Comparison of ENCODE assay signal across 16 cellular contexts in the genomic region with DNA sequence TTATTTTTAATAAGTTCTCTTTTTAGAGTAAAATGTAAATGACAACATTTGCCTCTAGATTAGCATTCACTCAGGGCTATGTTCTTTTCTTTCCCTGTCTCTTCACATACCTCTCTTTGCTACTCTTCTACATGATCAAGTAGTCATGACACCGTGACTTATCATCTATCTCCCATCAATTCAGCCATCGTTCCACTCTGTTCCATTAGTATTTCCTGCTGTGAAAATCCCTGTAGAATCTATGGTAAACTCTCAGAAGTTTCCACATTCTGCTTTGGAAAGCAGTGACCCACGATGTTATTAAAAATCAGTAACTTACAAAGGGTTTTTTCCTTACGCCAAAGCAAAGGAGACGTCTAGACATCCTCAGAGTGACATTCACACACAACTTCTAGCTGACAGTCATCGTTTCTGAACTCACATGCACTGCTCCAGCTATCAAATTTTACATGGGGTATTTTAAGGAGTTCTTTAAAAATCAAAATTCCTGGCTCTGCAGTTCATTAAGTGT.
A peak's percentile ranks its signal among the peaks of the same experiment; 100 is the strongest.
DNase-seq lines count a peak whose midpoint lies in the region; ATAC-seq, FAIRE-seq and TF ChIP-seq lines count a peak whose summit lies in the region.
"Had no signal": no experiment of that assay in that cellular context is flagged by ENCODE, and none has a peak within 500 bp of the region (broad histone marks: within the 10 kb centered on the region; RNA-seq: fewer than 3 reads in every experiment).

No MANE protein-coding gene starts in this region.

- H4K20me1 ChIP-seq in astrocyte (ENCODE audit: insufficient read depth, low read length) = no peaks in the 10 kb centered on the region

- H3K9me3 ChIP-seq in HEK293 (ENCODE audit: control insufficient read depth, insufficient read depth, low read depth, low read length) = no peaks in the 10 kb centered on the region
- no peaks in the 10 kb centered on the region for H3K9me3 ChIP-seq in astrocyte (ENCODE audit: insufficient read depth, low read depth, low read length)
- no peaks in the 10 kb centered on the region for H3K9me3 ChIP-seq in skeletal muscle tissue (ENCODE audit: control insufficient read depth in 3 of 3, low read length in 3 of 3)
- H3K9me3 ChIP-seq: thyroid gland had no signal

- peak overlapping the region; percentile 36 for H3K4me2 ChIP-seq in astrocyte (ENCODE audit: low read length)

- DNase-seq in astrocyte (ENCODE audit: low read depth) (no peak), mesothelial cell of epicardium (ENCODE audit: low spot score in 2 of 2, unreplicated experiment in 2 of 2) (no peak), DMS153 treated with DMSO at 0.1 percent for 48 hours (lab: John Stamatoyannopoulos, UW; ENCODE audit: unreplicated experiment) (no peak), cerebellar nuclear complex (lab: John Stamatoyannopoulos, UW) (no peak)
- DNase-seq: activated CD4-positive, alpha-beta T cell treated with anti-CD3 and anti-CD28 coated beads, Interleukin-2, amount 50 U/mL, for 4 hours; activated naive CD4-positive, alpha-beta T cell treated with Interleukin-2 at 50 U/mL for 16 hours; CD4-positive, alpha-beta T cell; foreskin melanocyte; NCI-H1694; NCI-H345; thyroid gland had no signal

- POLR2A ChIA-PET in HEK293 (lab: Yijun Ruan, JAX) = no interaction called here

- H3K4me3 Mint-ChIP-seq in astrocyte (ENCODE audit: unreplicated experiment) = no peak overlapping the region
- no peak overlapping the region for H3K4me3 Mint-ChIP-seq in mesothelial cell of epicardium
- H3K4me3 Mint-ChIP-seq: CD4-positive, alpha-beta T cell; dendritic cell treated with granulocyte-macrophage colony-stimulating factor and Interleukin-4, amounts not matched to agents 40 ng/mL and 50 ng/mL, for 4 days had no signal

- H3K4me1 ChIP-seq in HEK293 (ENCODE audit: control insufficient read depth, insufficient read depth, low read length) (peaks cover 61% of the 10 kb centered on the region), astrocyte (ENCODE audit: insufficient read depth, low read length) (peaks cover 32% of the 10 kb centered on the region), skeletal muscle tissue (ENCODE audit: control insufficient read depth in 3 of 3, insufficient read depth in 3 of 3, low read length in 3 of 3) (peaks cover 20 to 30% (median 22%) of the 10 kb centered on the region in 3 donors)

- peak overlapping the region; percentile 55 for H3K27ac ChIP-seq in HEK293 (ENCODE audit: extremely low read depth, low read depth, low read length)
- peak overlapping the region; percentile 71 for H3K27ac ChIP-seq in astrocyte (ENCODE audit: low read depth, low read length)
- H3K27ac ChIP-seq in skeletal muscle tissue (ENCODE audit: low read depth, low read length) = peak overlapping the region; percentile 5
- H3K27ac ChIP-seq: thyroid gland had no signal

- H3K36me3 Mint-ChIP-seq in astrocyte (ENCODE audit: low read depth, unreplicated experiment) (peaks cover 22% of the 10 kb centered on the region), mesothelial cell of epicardium (peaks cover 34% of the 10 kb centered on the region)

- ATAC-seq in HG03039 (IDR thresholded peaks at IDR 0.05; ENCODE audit: unreplicated experiment) (no peak), GM18867 (IDR thresholded peaks at IDR 0.05; ENCODE audit: unreplicated experiment) (no peak)

- CTCF ChIA-PET in HEK293 (lab: Yijun Ruan, JAX) = interaction anchor here (0.6 to 1.4 kb wide), 4 partner anchors 9 to 566 kb away, joined by 3 to 4 read pairs (median 3); no protein-coding TSS in a partner anchor

- FAIRE-seq in astrocyte (lab: Jason Lieb, UNC) = peak; percentile 41

- no peaks in the 10 kb centered on the region for H3K36me3 ChIP-seq in HEK293 (ENCODE audit: control insufficient read depth in 2 of 2, insufficient read depth in 1 of 2, low read length in 2 of 2)
- H3K36me3 ChIP-seq in astrocyte (ENCODE audit: insufficient read depth, low read length) = peaks cover 4% of the 10 kb centered on the region
- peaks cover 0 to under 1% (median 0%) of the 10 kb centered on the region in 3 donors for H3K36me3 ChIP-seq in skeletal muscle tissue (ENCODE audit: control insufficient read depth in 3 of 3, insufficient read depth in 3 of 3, low read length in 3 of 3)
- H3K36me3 ChIP-seq: thyroid gland had no signal

- H3K79me2 ChIP-seq in astrocyte (ENCODE audit: insufficient read depth, low read length) = no peaks in the 10 kb centered on the region

- TF ChIP-seq CTCF in HEK293 (tag by site-specific recombination; IDR thresholded peaks at IDR 0.05) = no peak
- no peak for TF ChIP-seq CTCF in astrocyte (IDR thresholded peaks at IDR 0.05; ENCODE audit: insufficient read depth, low read depth, low read length)
- no peak for TF ChIP-seq CTCF in mesothelial cell of epicardium (IDR thresholded peaks at IDR 0.05; ENCODE audit: unreplicated experiment)

- H3K27me3 ChIP-seq in astrocyte (ENCODE audit: insufficient read depth, low read length) = no peaks in the 10 kb centered on the region
- no peaks in the 10 kb centered on the region for H3K27me3 ChIP-seq in skeletal muscle tissue (ENCODE audit: control insufficient read depth in 3 of 3, insufficient read depth in 3 of 3, low read length in 3 of 3)
- H3K27me3 ChIP-seq: thyroid gland had no signal

- H3K27ac Mint-ChIP-seq in astrocyte (ENCODE audit: unreplicated experiment) (peak overlapping the region; percentile 8), mesothelial cell of epicardium (peak overlapping the region; percentile 70)
- H3K27ac Mint-ChIP-seq: CD4-positive, alpha-beta T cell; dendritic cell treated with granulocyte-macrophage colony-stimulating factor and Interleukin-4, amounts not matched to agents 40 ng/mL and 50 ng/mL, for 4 days had no signal

- no peak overlapping the region for H3K4me3 ChIP-seq in HEK293 (ENCODE audit: low read depth, low read length)
- H3K4me3 ChIP-seq in astrocyte (ENCODE audit: insufficient read depth, low read depth, low read length) = no peak overlapping the region
- no peak overlapping the region for H3K4me3 ChIP-seq in skeletal muscle tissue (ENCODE audit: low read length in 3 of 3)
- H3K4me3 ChIP-seq: thyroid gland had no signal

- peak overlapping the region; percentile 26 for H3K9ac ChIP-seq in astrocyte (ENCODE audit: low read length)
- H3K9ac ChIP-seq in skeletal muscle tissue (ENCODE audit: low read depth in 1 of 3, low read length in 3 of 3) = no peak overlapping the region

- H3K27me3 Mint-ChIP-seq in astrocyte (ENCODE audit: low read depth, unreplicated experiment) (no peaks in the 10 kb centered on the region), mesothelial cell of epicardium (ENCODE audit: low read depth) (no peaks in the 10 kb centered on the region)
- H3K27me3 Mint-ChIP-seq: CD4-positive, alpha-beta T cell; dendritic cell treated with granulocyte-macrophage colony-stimulating factor and Interleukin-4, amounts not matched to agents 40 ng/mL and 50 ng/mL, for 4 days had no signal

- H2AFZ ChIP-seq in astrocyte (ENCODE audit: low read depth, low read length) = no peak overlapping the region

- peaks cover 23% of the 10 kb centered on the region for H3K4me1 Mint-ChIP-seq in astrocyte (ENCODE audit: low read depth, unreplicated experiment)
- H3K4me1 Mint-ChIP-seq in mesothelial cell of epicardium = peaks cover 64% of the 10 kb centered on the region

- H3K9me3 Mint-ChIP-seq in astrocyte (ENCODE audit: unreplicated experiment) (no peaks in the 10 kb centered on the region), mesothelial cell of epicardium (peaks cover 3% of the 10 kb centered on the region)
- H3K9me3 Mint-ChIP-seq: dendritic cell treated with granulocyte-macrophage colony-stimulating factor and Interleukin-4, amounts not matched to agents 40 ng/mL and 50 ng/mL, for 4 days had no signal

TF ChIP-seq in HEK293, 187 proteins besides CTCF, POLR2A, EP300 and RAD21 (continues in another document):
- TF ChIP-seq ZXDB (tag by site-specific recombination; IDR thresholded peaks at IDR 0.05) (no peak), PRDM6 (tag by site-specific recombination; IDR thresholded peaks at IDR 0.05) (peak; percentile 28; the same call in 1 of the 2 replicates), HOXD13 (CRISPR knock-in tag; IDR thresholded peaks at IDR 0.05; ENCODE audit: borderline replicate concordance) (no peak), ZBTB17 (tag by site-specific recombination; IDR thresholded peaks at IDR 0.05) (0 out of 2 replicates have a peak, but pooled peaks have one; percentile 25), AEBP2 (tag by site-specific recombination; IDR thresholded peaks at IDR 0.05; ENCODE audit: borderline replicate concordance) (no peak), ZNF302 (tag by site-specific recombination; IDR thresholded peaks at IDR 0.05; ENCODE audit: low read depth) (no peak), OSR2 (tag by site-specific recombination; IDR thresholded peaks at IDR 0.05) (peak; percentile 68)
- TF ChIP-seq, protein P1, sequence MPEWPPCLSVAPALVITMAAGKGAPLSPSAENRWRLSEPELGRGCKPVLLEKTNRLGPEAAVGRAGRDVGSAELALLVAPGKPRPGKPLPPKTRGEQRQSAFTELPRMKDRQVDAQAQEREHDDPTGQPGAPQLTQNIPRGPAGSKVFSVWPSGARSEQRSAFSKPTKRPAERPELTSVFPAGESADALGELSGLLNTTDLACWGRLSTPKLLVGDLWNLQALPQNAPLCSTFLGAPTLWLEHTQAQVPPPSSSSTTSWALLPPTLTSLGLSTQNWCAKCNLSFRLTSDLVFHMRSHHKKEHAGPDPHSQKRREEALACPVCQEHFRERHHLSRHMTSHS (tag by site-specific recombination; IDR thresholded peaks at IDR 0.05) = no peak

Comparison
In these comparisons a context has a peak if more than half of its experiments do, and no peak if none do; other contexts are left out.
1. H3K27ac ChIP-seq: peak in every context shown above with its lines; median percentile 71 in astrocyte; 55 in HEK293; 5 in skeletal muscle tissue.